18 cellular contexts compared by ENCODE assay signal in the genomic region with DNA sequence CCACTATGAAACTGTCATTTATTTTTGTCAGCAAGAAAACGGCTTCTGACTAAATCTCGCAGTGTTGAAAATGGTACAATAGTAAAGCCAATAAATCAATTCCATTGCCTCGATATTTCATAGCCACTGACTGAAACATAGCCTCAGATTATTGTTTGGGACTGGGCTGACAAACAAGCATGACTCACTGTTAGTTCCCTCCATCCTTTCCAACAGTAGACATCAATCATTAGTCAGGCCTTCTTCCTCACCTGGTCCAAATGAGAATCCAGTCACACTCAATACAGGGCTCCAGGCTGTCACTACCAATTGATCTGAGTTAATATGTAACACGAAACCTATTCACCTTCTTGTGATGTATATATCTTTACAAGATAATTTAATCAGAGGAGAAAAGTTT.
"Had no signal": no experiment of that assay in that cellular context is flagged by ENCODE, and none has a peak within 500 bp of the region (broad histone marks: within the 10 kb centered on the region; RNA-seq: fewer than 3 reads in every experiment).

No MANE protein-coding gene starts in this region.

- FAIRE-seq: endothelial cell of umbilical vein had no signal

- H3K79me2 ChIP-seq: hepatocyte had no signal

- H3K9me3 ChIP-seq: colonic mucosa, spleen, testis, transverse colon had no signal

- ATAC-seq: left colon; left ventricle myocardium superior; naive thymus-derived CD4-positive, alpha-beta T cell; sciatic nerve; stimulated activated memory B cell treated with anti-CD40 and anti-IgM and Interleukin-4, amounts not matched to agents 10 μg/mL and 1 μg/mL and 100 μg/mL, for 72 hours had no signal

- H3K4me2 ChIP-seq: hepatocyte had no signal

- DNase-seq: colonic mucosa; dermis blood vessel endothelial cell; foreskin melanocyte; head of caudate nucleus; left colon; left ventricle myocardium superior; naive thymus-derived CD4-positive, alpha-beta T cell; nephron progenitor cell; spleen; stimulated activated CD4-positive, alpha-beta T cell treated with anti-CD3 and anti-CD28 coated beads, Interleukin-15, amount 100 ng/mL, for 24 hours; stimulated activated CD4-positive, alpha-beta T cell treated with anti-CD3 and anti-CD28 coated beads, Interleukin-1b, Interleukin-23, amount 100 ng/mL, for 48 hours; stimulated activated CD4-positive, alpha-beta T cell treated with anti-CD3 and anti-CD28 coated beads, Interleukin-4, amount 100 ng/mL, for 24 hours; testis; transverse colon had no signal

- H3K4me1 ChIP-seq: colonic mucosa, spleen, testis, transverse colon had no signal

- H3K27ac ChIP-seq: colonic mucosa, hepatocyte, spleen, testis, transverse colon had no signal

- H3K4me3 ChIP-seq: colonic mucosa, hepatocyte, spleen, testis, transverse colon had no signal

- H2AFZ ChIP-seq: hepatocyte had no signal

- H3K27me3 ChIP-seq: colonic mucosa, hepatocyte, spleen, testis, transverse colon had no signal

- H3K36me3 ChIP-seq: colonic mucosa, spleen, transverse colon had no signal
